Comparison of ENCODE assay signal across 8 cellular contexts in genomic region chr19:43668406-43669158, GRCh38. TPM values are rescaled to one million over a fixed set of nuclear protein-coding genes. Genes with fewer than 3 reads are reported as not detected.
DNase-seq lines count a peak whose midpoint lies in the region; ATAC-seq and TF ChIP-seq lines count a peak whose summit lies in the region.

No MANE protein-coding gene starts in this region.

- peaks cover 27% of the 10 kb centered on the region for H3K27me3 Mint-ChIP-seq in neural progenitor cell (ENCODE audit: insufficient read depth, low read depth)

- H3K4me3 ChIP-seq in LNCaP clone FGC (ENCODE audit: low read depth, low read length): peak overlapping the region; percentile 54
- H3K4me3 ChIP-seq in neural progenitor cell: peak overlapping the region; percentile 52
- peak overlapping the region; percentile 70 to 80 for H3K4me3 ChIP-seq in stomach smooth muscle (ENCODE audit: low read length in 2 of 2)

- H3K4me1 ChIP-seq in foreskin keratinocyte (peaks cover 4% of the 10 kb centered on the region), neural progenitor cell (peaks cover 19% of the 10 kb centered on the region), stomach smooth muscle (ENCODE audit: control insufficient read depth, insufficient read depth, low read length) (peaks cover 19% of the 10 kb centered on the region)

- H3K27ac ChIP-seq in foreskin keratinocyte (peak overlapping the region; percentile 99), neural progenitor cell (no peak overlapping the region), stomach smooth muscle (ENCODE audit: low read length) (peak overlapping the region; percentile 90)

- H3K27me3 ChIP-seq in foreskin keratinocyte: no peaks in the 10 kb centered on the region
- H3K27me3 ChIP-seq in neural progenitor cell: peaks cover 33% of the 10 kb centered on the region
- H3K27me3 ChIP-seq in stomach smooth muscle (ENCODE audit: control insufficient read depth in 1 of 2, insufficient read depth in 2 of 2, low read length in 2 of 2): no peaks in the 10 kb centered on the region

- no peaks in the 10 kb centered on the region for H3K79me2 ChIP-seq in neural progenitor cell (ENCODE audit: low read depth)

- H3K9ac ChIP-seq in neural progenitor cell: no peak overlapping the region
- peak overlapping the region; percentile 87 to 89 for H3K9ac ChIP-seq in stomach smooth muscle (ENCODE audit: low read length in 2 of 2)

- peaks cover 31% of the 10 kb centered on the region for H3K4me1 Mint-ChIP-seq in neural progenitor cell

- H3K9me3 ChIP-seq in neural progenitor cell (ENCODE audit: low read depth): no peaks in the 10 kb centered on the region
- H3K9me3 ChIP-seq in stomach smooth muscle (ENCODE audit: control insufficient read depth in 2 of 2, low read length in 2 of 2): no peaks in the 10 kb centered on the region

- peaks cover 19% of the 10 kb centered on the region for H3K36me3 Mint-ChIP-seq in neural progenitor cell

- H3K36me3 ChIP-seq in neural progenitor cell: no peaks in the 10 kb centered on the region
- no peaks in the 10 kb centered on the region for H3K36me3 ChIP-seq in stomach smooth muscle (ENCODE audit: control insufficient read depth in 2 of 2, insufficient read depth in 2 of 2, low read length in 2 of 2)

- peak; percentile 80 for ATAC-seq in foreskin keratinocyte

- H3F3A ChIP-seq in neural progenitor cell (ENCODE audit: low read depth): peaks cover 29% of the 10 kb centered on the region

- TF ChIP-seq CTCF in LNCaP clone FGC (IDR thresholded peaks at IDR 0.05; ENCODE audit: control insufficient read depth, extremely low read depth, insufficient read depth) (no peak), foreskin keratinocyte (conservative IDR thresholded peaks at IDR 0.05) (no peak), neural progenitor cell (IDR thresholded peaks at IDR 0.05) (no peak)

- H3K27ac Mint-ChIP-seq in neural progenitor cell: peak overlapping the region; percentile 83

- DNase-seq in EH (ENCODE audit: low read depth) (peak; percentile 100), H4 (ENCODE audit: low spot score) (peak; percentile 96), LNCaP clone FGC (ENCODE audit: low read depth) (peak; percentile 90), SIG-M5 (lab: John Stamatoyannopoulos, UW) (peak; percentile 92), foreskin keratinocyte (peak; percentile 99), neural progenitor cell (ENCODE audit: low spot score) (peak; percentile 100)
- peak; percentile 81 to 95 (median 90) for DNase-seq in activated naive CD4-positive, alpha-beta T cell (lab: John Stamatoyannopoulos, UW)

- H2AFZ ChIP-seq in neural progenitor cell (replicated peaks): peak overlapping the region; percentile 77

- H3K9me3 Mint-ChIP-seq in neural progenitor cell: peaks cover 2% of the 10 kb centered on the region

- H3K4me2 ChIP-seq in neural progenitor cell: peak overlapping the region; percentile 71

- H4K20me1 ChIP-seq in neural progenitor cell (ENCODE audit: low read depth): no peaks in the 10 kb centered on the region

- H3K4me3 Mint-ChIP-seq in neural progenitor cell: peak overlapping the region; percentile 86

RNA-seq across cellular contexts. Expression of gene PLAUR, which starts 1.4 kb away (rescaled TPM):
- total RNA-seq in H4 (2014; rRNA removed; shearing (Covaris generic)): 41.3 and 53.7 TPM in 2 replicates
- total RNA-seq in foreskin keratinocyte: 36.1 and 40.3 TPM in 2 replicates
- polyA plus RNA-seq in foreskin keratinocyte: 35.6 and 40.9 TPM in 2 replicates
- 12.9 and 36.5 TPM in 2 replicates for total RNA-seq in neural progenitor cell (ENCODE audit: low replicate concordance)

RNA-seq across cellular contexts. Expression of gene CADM4, which starts 28.9 kb away (rescaled TPM):
- total RNA-seq in H4 (2014; rRNA removed; shearing (Covaris generic)): 2.2 and 5.4 TPM in 2 replicates
- 5.4 and 6.9 TPM in 2 replicates for total RNA-seq in foreskin keratinocyte
- polyA plus RNA-seq in foreskin keratinocyte: 6.7 and 7.9 TPM in 2 replicates
- total RNA-seq in neural progenitor cell (ENCODE audit: low replicate concordance): 7.7 and 28.6 TPM in 2 replicates

RNA-seq across cellular contexts. Expression of gene IRGC, which starts 47.3 kb away (rescaled TPM):
- total RNA-seq in H4 (2014; rRNA removed; shearing (Covaris generic)): not detected in 2 replicates
- total RNA-seq in foreskin keratinocyte: not detected in 2 replicates
- not detected in 2 replicates for polyA plus RNA-seq in foreskin keratinocyte
- total RNA-seq in neural progenitor cell (ENCODE audit: low replicate concordance): not detected in 2 replicates

RNA-seq across cellular contexts. Expression of gene ZNF428, which starts 49.2 kb away (rescaled TPM):
- total RNA-seq in H4 (2014; rRNA removed; shearing (Covaris generic)): 20.4 and 34.2 TPM in 2 replicates
- total RNA-seq in foreskin keratinocyte (21.5 and 25.8 TPM in 2 replicates), neural progenitor cell (ENCODE audit: low replicate concordance) (18.5 and 57.7 TPM in 2 replicates)
- polyA plus RNA-seq in foreskin keratinocyte: 35.3 and 40.7 TPM in 2 replicates

RNA-seq across cellular contexts. Expression of gene SRRM5, which starts 56.7 kb away (rescaled TPM):
- not detected in 2 replicates for total RNA-seq in H4 (2014; rRNA removed; shearing (Covaris generic))
- total RNA-seq in foreskin keratinocyte (0.04 and 0.14 TPM in 2 replicates), neural progenitor cell (ENCODE audit: low replicate concordance) (0.25 TPM in 1 of 2 replicates, not detected in the other)
- 0.03 and 0.07 TPM in 2 replicates for polyA plus RNA-seq in foreskin keratinocyte
